ENCODE assay signal across 1 cellular context in the genomic region with DNA sequence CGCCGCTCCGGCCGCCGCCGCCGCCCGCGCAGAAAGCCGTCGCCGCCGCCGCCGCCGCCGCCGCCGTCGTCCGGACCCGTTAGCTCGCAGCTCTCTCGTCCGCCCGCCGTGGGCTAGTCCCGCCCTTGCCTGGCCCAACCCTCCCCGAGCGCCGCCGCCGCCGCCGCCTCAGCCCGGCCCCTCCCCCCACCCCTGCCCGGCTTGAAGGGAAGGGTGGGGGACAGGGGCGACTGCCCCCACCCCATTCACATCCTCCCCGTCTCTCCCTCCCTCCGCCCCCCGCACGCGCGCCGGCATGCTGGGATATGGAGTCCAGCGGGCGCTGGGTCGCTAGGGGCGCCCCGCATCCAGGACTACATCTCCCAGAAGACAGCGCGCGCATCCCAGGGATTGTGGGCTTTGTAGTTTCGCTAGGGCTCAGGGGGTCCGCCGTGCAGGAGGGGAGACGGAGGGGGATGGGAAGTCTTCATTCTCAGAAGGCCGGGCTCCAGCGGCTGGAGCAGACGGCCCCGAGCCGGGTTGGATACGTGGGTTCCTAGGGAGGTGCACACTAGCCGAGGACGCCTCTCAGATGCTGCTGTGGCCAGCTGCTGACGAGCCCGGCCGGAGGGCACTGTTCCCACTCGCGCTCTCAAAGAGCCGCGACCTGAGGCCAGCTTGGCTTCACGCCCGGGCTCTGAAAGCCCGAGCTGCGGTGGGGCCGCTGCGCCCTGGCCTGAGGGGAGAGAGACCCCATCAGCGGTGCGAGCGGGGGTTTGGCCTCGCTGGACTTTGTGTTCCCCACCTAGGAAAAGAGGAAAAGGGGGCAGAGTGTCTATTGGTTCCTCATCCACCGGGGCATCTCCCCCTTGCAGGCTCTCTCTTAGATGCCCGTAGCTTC.
A peak's percentile ranks its signal among the peaks of the same experiment; 100 is the strongest.
TF ChIP-seq lines count a peak whose summit lies in the region.

A gene with protein sequence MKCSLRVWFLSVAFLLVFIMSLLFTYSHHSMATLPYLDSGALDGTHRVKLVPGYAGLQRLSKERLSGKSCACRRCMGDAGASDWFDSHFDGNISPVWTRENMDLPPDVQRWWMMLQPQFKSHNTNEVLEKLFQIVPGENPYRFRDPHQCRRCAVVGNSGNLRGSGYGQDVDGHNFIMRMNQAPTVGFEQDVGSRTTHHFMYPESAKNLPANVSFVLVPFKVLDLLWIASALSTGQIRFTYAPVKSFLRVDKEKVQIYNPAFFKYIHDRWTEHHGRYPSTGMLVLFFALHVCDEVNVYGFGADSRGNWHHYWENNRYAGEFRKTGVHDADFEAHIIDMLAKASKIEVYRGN (minus strand): TSS at position 118 of the 880 bp plus-strand sequence. CDS start 40,570 bp downstream, outside the sequence.

TF ChIP-seq in K562, 482 proteins besides CTCF, POLR2A, EP300 and RAD21 (continued from another document and continues in another):
- TF ChIP-seq, protein P1, sequence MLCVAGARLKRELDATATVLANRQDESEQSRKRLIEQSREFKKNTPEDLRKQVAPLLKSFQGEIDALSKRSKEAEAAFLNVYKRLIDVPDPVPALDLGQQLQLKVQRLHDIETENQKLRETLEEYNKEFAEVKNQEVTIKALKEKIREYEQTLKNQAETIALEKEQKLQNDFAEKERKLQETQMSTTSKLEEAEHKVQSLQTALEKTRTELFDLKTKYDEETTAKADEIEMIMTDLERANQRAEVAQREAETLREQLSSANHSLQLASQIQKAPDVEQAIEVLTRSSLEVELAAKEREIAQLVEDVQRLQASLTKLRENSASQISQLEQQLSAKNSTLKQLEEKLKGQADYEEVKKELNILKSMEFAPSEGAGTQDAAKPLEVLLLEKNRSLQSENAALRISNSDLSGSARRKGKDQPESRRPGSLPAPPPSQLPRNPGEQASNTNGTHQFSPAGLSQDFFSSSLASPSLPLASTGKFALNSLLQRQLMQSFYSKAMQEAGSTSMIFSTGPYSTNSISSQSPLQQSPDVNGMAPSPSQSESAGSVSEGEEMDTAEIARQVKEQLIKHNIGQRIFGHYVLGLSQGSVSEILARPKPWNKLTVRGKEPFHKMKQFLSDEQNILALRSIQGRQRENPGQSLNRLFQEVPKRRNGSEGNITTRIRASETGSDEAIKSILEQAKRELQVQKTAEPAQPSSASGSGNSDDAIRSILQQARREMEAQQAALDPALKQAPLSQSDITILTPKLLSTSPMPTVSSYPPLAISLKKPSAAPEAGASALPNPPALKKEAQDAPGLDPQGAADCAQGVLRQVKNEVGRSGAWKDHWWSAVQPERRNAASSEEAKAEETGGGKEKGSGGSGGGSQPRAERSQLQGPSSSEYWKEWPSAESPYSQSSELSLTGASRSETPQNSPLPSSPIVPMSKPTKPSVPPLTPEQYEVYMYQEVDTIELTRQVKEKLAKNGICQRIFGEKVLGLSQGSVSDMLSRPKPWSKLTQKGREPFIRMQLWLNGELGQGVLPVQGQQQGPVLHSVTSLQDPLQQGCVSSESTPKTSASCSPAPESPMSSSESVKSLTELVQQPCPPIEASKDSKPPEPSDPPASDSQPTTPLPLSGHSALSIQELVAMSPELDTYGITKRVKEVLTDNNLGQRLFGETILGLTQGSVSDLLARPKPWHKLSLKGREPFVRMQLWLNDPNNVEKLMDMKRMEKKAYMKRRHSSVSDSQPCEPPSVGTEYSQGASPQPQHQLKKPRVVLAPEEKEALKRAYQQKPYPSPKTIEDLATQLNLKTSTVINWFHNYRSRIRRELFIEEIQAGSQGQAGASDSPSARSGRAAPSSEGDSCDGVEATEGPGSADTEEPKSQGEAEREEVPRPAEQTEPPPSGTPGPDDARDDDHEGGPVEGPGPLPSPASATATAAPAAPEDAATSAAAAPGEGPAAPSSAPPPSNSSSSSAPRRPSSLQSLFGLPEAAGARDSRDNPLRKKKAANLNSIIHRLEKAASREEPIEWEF (CRISPR knock-in tag; IDR thresholded peaks at IDR 0.05): peak; percentile 50; the same call in 1 of the 2 replicates
- TF ChIP-seq GTF2A2 (tag; IDR thresholded peaks at IDR 0.05) (no peak), TAF9B (IDR thresholded peaks at IDR 0.05; ENCODE audit: partially characterized antibody) (no peak), PML (IDR thresholded peaks at IDR 0.05; ENCODE audit: low read length) (no peak), MCM7 (IDR thresholded peaks at IDR 0.05) (no peak), CREM (IDR thresholded peaks at IDR 0.05; ENCODE audit: low read depth) (peak; percentile 92), JUN (IDR thresholded peaks at IDR 0.05; ENCODE audit: borderline replicate concordance, low read depth, low read length) (peak; percentile 49; the same call in 1 of the 2 replicates), JUN (CRISPR knock-in tag; IDR thresholded peaks at IDR 0.05; ENCODE audit: borderline replicate concordance) (no peak), MEF2D (tag; conservative IDR thresholded peaks at IDR 0.05; ENCODE audit: low read depth) (peak; percentile 81), NR2F6 (CRISPR knock-in tag; IDR thresholded peaks at IDR 0.05) (peak; percentile 5; the same call in 1 of the 2 replicates), JUND (IDR thresholded peaks at IDR 0.05; ENCODE audit: borderline replicate concordance, low read depth, low read length) (peak; percentile 57; the same call in 1 of the 2 replicates), JUND (tag; IDR thresholded peaks at IDR 0.05; ENCODE audit: borderline replicate concordance, low read depth, low read length) (no peak; the same call in 2 of the 3 replicates), ZNF589 (CRISPR knock-in tag; IDR thresholded peaks at IDR 0.05; ENCODE audit: low read depth) (peak; percentile 97), ZNF282 (CRISPR knock-in tag; IDR thresholded peaks at IDR 0.05) (no peak), ZBTB7A (IDR thresholded peaks at IDR 0.05; ENCODE audit: borderline replicate concordance, control insufficient read depth, low read depth, low read length) (peak; percentile 99), ELF4 (CRISPR knock-in tag; IDR thresholded peaks at IDR 0.05) (peak; percentile 88), SPI1 (IDR thresholded peaks at IDR 0.05; ENCODE audit: borderline replicate concordance, low read depth, low read length) (0 out of 2 replicates have a peak, but pooled peaks have one; percentile 28), ATF7 (IDR thresholded peaks at IDR 0.05) (peak; percentile 53; the same call in 1 of the 2 replicates), SMARCA5 (IDR thresholded peaks at IDR 0.05) (no peak), RUNX1 (IDR thresholded peaks at IDR 0.05; ENCODE audit: low read depth) (no peak), STAG1 (CRISPR knock-in tag; IDR thresholded peaks at IDR 0.05; ENCODE audit: borderline replicate concordance) (no peak), ZNF766 (CRISPR knock-in tag; conservative IDR thresholded peaks at IDR 0.05) (peak; percentile 99), SRSF7 (optimal IDR thresholded peaks at IDR 0.05; ENCODE audit: low read depth, low read length) (no peak), ZNF263 (CRISPR knock-in tag; IDR thresholded peaks at IDR 0.05; ENCODE audit: borderline replicate concordance) (peak; percentile 30; the same call in 1 of the 2 replicates), RNF2 (IDR thresholded peaks at IDR 0.05) (peak; percentile 95), NCOA4 (IDR thresholded peaks at IDR 0.05; ENCODE audit: partially characterized antibody) (no peak), HSF4 (CRISPR knock-in tag; IDR thresholded peaks at IDR 0.05; ENCODE audit: borderline replicate concordance) (peak; percentile 61; the same call in 1 of the 2 replicates)
- TF ChIP-seq, protein P2, sequence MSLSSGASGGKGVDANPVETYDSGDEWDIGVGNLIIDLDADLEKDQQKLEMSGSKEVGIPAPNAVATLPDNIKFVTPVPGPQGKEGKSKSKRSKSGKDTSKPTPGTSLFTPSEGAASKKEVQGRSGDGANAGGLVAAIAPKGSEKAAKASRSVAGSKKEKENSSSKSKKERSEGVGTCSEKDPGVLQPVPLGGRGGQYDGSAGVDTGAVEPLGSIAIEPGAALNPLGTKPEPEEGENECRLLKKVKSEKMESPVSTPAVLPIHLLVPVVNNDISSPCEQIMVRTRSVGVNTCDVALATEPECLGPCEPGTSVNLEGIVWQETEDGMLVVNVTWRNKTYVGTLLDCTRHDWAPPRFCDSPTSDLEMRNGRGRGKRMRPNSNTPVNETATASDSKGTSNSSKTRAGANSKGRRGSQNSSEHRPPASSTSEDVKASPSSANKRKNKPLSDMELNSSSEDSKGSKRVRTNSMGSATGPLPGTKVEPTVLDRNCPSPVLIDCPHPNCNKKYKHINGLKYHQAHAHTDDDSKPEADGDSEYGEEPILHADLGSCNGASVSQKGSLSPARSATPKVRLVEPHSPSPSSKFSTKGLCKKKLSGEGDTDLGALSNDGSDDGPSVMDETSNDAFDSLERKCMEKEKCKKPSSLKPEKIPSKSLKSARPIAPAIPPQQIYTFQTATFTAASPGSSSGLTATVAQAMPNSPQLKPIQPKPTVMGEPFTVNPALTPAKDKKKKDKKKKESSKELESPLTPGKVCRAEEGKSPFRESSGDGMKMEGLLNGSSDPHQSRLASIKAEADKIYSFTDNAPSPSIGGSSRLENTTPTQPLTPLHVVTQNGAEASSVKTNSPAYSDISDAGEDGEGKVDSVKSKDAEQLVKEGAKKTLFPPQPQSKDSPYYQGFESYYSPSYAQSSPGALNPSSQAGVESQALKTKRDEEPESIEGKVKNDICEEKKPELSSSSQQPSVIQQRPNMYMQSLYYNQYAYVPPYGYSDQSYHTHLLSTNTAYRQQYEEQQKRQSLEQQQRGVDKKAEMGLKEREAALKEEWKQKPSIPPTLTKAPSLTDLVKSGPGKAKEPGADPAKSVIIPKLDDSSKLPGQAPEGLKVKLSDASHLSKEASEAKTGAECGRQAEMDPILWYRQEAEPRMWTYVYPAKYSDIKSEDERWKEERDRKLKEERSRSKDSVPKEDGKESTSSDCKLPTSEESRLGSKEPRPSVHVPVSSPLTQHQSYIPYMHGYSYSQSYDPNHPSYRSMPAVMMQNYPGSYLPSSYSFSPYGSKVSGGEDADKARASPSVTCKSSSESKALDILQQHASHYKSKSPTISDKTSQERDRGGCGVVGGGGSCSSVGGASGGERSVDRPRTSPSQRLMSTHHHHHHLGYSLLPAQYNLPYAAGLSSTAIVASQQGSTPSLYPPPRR (CRISPR knock-in tag; IDR thresholded peaks at IDR 0.05; ENCODE audit: borderline replicate concordance): no peak
- TF ChIP-seq, protein P3, sequence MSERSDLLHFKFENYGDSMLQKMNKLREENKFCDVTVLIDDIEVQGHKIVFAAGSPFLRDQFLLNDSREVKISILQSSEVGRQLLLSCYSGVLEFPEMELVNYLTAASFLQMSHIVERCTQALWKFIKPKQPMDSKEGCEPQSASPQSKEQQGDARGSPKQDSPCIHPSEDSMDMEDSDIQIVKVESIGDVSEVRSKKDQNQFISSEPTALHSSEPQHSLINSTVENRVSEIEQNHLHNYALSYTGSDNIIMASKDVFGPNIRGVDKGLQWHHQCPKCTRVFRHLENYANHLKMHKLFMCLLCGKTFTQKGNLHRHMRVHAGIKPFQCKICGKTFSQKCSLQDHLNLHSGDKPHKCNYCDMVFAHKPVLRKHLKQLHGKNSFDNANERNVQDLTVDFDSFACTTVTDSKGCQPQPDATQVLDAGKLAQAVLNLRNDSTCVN (CRISPR knock-in tag; IDR thresholded peaks at IDR 0.05): peak; percentile 85
- TF ChIP-seq, protein P4, sequence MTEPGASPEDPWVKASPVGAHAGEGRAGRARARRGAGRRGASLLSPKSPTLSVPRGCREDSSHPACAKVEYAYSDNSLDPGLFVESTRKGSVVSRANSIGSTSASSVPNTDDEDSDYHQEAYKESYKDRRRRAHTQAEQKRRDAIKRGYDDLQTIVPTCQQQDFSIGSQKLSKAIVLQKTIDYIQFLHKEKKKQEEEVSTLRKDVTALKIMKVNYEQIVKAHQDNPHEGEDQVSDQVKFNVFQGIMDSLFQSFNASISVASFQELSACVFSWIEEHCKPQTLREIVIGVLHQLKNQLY (CRISPR knock-in tag; conservative IDR thresholded peaks at IDR 0.05): no peak
- TF ChIP-seq, protein P5, sequence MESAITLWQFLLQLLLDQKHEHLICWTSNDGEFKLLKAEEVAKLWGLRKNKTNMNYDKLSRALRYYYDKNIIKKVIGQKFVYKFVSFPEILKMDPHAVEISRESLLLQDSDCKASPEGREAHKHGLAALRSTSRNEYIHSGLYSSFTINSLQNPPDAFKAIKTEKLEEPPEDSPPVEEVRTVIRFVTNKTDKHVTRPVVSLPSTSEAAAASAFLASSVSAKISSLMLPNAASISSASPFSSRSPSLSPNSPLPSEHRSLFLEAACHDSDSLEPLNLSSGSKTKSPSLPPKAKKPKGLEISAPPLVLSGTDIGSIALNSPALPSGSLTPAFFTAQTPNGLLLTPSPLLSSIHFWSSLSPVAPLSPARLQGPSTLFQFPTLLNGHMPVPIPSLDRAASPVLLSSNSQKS (CRISPR knock-in tag; IDR thresholded peaks at IDR 0.05): no peak
- TF ChIP-seq, protein P6, sequence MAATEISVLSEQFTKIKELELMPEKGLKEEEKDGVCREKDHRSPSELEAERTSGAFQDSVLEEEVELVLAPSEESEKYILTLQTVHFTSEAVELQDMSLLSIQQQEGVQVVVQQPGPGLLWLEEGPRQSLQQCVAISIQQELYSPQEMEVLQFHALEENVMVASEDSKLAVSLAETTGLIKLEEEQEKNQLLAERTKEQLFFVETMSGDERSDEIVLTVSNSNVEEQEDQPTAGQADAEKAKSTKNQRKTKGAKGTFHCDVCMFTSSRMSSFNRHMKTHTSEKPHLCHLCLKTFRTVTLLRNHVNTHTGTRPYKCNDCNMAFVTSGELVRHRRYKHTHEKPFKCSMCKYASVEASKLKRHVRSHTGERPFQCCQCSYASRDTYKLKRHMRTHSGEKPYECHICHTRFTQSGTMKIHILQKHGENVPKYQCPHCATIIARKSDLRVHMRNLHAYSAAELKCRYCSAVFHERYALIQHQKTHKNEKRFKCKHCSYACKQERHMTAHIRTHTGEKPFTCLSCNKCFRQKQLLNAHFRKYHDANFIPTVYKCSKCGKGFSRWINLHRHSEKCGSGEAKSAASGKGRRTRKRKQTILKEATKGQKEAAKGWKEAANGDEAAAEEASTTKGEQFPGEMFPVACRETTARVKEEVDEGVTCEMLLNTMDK (IDR thresholded peaks at IDR 0.05; ENCODE audit: borderline replicate concordance, insufficient read depth, low read depth, low read length, poor library complexity, severe bottlenecking): peak; percentile 13
- TF ChIP-seq, protein P7, sequence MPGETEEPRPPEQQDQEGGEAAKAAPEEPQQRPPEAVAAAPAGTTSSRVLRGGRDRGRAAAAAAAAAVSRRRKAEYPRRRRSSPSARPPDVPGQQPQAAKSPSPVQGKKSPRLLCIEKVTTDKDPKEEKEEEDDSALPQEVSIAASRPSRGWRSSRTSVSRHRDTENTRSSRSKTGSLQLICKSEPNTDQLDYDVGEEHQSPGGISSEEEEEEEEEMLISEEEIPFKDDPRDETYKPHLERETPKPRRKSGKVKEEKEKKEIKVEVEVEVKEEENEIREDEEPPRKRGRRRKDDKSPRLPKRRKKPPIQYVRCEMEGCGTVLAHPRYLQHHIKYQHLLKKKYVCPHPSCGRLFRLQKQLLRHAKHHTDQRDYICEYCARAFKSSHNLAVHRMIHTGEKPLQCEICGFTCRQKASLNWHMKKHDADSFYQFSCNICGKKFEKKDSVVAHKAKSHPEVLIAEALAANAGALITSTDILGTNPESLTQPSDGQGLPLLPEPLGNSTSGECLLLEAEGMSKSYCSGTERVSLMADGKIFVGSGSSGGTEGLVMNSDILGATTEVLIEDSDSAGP (CRISPR knock-in tag; IDR thresholded peaks at IDR 0.05): no peak
- TF ChIP-seq, protein P8, sequence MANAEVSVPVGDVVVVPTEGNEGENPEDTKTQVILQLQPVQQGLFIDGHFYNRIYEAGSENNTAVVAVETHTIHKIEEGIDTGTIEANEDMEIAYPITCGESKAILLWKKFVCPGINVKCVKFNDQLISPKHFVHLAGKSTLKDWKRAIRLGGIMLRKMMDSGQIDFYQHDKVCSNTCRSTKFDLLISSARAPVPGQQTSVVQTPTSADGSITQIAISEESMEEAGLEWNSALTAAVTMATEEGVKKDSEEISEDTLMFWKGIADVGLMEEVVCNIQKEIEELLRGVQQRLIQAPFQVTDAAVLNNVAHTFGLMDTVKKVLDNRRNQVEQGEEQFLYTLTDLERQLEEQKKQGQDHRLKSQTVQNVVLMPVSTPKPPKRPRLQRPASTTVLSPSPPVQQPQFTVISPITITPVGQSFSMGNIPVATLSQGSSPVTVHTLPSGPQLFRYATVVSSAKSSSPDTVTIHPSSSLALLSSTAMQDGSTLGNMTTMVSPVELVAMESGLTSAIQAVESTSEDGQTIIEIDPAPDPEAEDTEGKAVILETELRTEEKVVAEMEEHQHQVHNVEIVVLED (CRISPR knock-in tag; IDR thresholded peaks at IDR 0.05): peak; percentile 85
